Comparison of ENCODE assay signal across 18 cellular contexts in genomic region chr6:17817763-17818162, GRCh38.
"Had no signal": no experiment of that assay in that cellular context is flagged by ENCODE, and none has a peak within 500 bp of the region (broad histone marks: within the 10 kb centered on the region; RNA-seq: fewer than 3 reads in every experiment).

No MANE protein-coding gene starts in this region.

- ATAC-seq: activated CD8-positive, alpha-beta memory T cell treated with anti-CD3 and anti-CD28 coated beads, Interleukin-2, amount 10 ng/mL, durations not matched to agents 7 days and 5 days; left lung had no signal

- H3K27me3 Mint-ChIP-seq: activated B cell treated with CpG ODN at 0.5 μM for 24 hours; activated naive CD8-positive, alpha-beta T cell; stimulated activated naive CD8-positive, alpha-beta T cell treated with anti-CD3 and anti-CD28 coated beads, Interleukin-15, Interleukin-2, amounts not matched to agents 100 ng/mL and 50 ng/mL, for 24 hours had no signal

- H3K4me3 Mint-ChIP-seq: activated B cell treated with CpG ODN at 0.5 μM for 24 hours; activated CD4-positive, alpha-beta memory T cell treated with anti-CD3 and anti-CD28 coated beads, Interleukin-2, amount 10 ng/mL, durations not matched to agents 7 days and 5 days; activated CD8-positive, alpha-beta memory T cell treated with anti-CD3 and anti-CD28 coated beads, Interleukin-2, amount 10 ng/mL, durations not matched to agents 7 days and 5 days; activated naive CD8-positive, alpha-beta T cell; neural progenitor cell; stimulated activated naive CD8-positive, alpha-beta T cell treated with anti-CD3 and anti-CD28 coated beads, Interleukin-15, Interleukin-2, amounts not matched to agents 100 ng/mL and 50 ng/mL, for 24 hours had no signal

- FAIRE-seq: keratinocyte had no signal

- H3K27ac Mint-ChIP-seq: activated B cell treated with CpG ODN at 0.5 μM for 24 hours; activated CD4-positive, alpha-beta memory T cell treated with anti-CD3 and anti-CD28 coated beads, Interleukin-2, amount 10 ng/mL, durations not matched to agents 7 days and 5 days; activated CD8-positive, alpha-beta memory T cell treated with anti-CD3 and anti-CD28 coated beads, Interleukin-2, amount 10 ng/mL, durations not matched to agents 7 days and 5 days; activated naive CD8-positive, alpha-beta T cell; neural progenitor cell; stimulated activated naive CD8-positive, alpha-beta T cell treated with anti-CD3 and anti-CD28 coated beads, Interleukin-15, Interleukin-2, amounts not matched to agents 100 ng/mL and 50 ng/mL, for 24 hours had no signal

- H3K9me3 Mint-ChIP-seq: activated B cell treated with CpG ODN at 0.5 μM for 24 hours; activated CD4-positive, alpha-beta memory T cell treated with anti-CD3 and anti-CD28 coated beads, Interleukin-2, amount 10 ng/mL, durations not matched to agents 7 days and 5 days; neural progenitor cell; stimulated activated naive CD8-positive, alpha-beta T cell treated with anti-CD3 and anti-CD28 coated beads, Interleukin-15, Interleukin-2, amounts not matched to agents 100 ng/mL and 50 ng/mL, for 24 hours had no signal

- DNase-seq: activated B cell treated with CpG ODN at 0.5 μM for 24 hours; activated CD4-positive, alpha-beta memory T cell treated with anti-CD3 and anti-CD28 coated beads, Interleukin-2, amount 10 ng/mL, durations not matched to agents 7 days and 5 days; activated CD4-positive, alpha-beta T cell treated with anti-CD3 and anti-CD28 coated beads for 48 hours; activated CD8-positive, alpha-beta memory T cell treated with anti-CD3 and anti-CD28 coated beads, Interleukin-2, amount 10 ng/mL, durations not matched to agents 7 days and 5 days; amniotic stem cell; dorsolateral prefrontal cortex; erythroblast; foreskin melanocyte; left lung; ovary; stimulated activated CD4-positive, alpha-beta T cell treated with anti-CD3 and anti-CD28 coated beads, Interleukin-15, amount 100 ng/mL, for 24 hours; stimulated activated CD4-positive, alpha-beta T cell treated with anti-CD3 and anti-CD28 coated beads, Interleukin-2, amount 100 ng/mL, for 48 hours; T-helper 9 cell; uterus had no signal

- H3K4me1 Mint-ChIP-seq: activated B cell treated with CpG ODN at 0.5 μM for 24 hours; activated CD4-positive, alpha-beta memory T cell treated with anti-CD3 and anti-CD28 coated beads, Interleukin-2, amount 10 ng/mL, durations not matched to agents 7 days and 5 days; activated CD8-positive, alpha-beta memory T cell treated with anti-CD3 and anti-CD28 coated beads, Interleukin-2, amount 10 ng/mL, durations not matched to agents 7 days and 5 days; neural progenitor cell had no signal

- H3K36me3 Mint-ChIP-seq: activated CD8-positive, alpha-beta memory T cell treated with anti-CD3 and anti-CD28 coated beads, Interleukin-2, amount 10 ng/mL, durations not matched to agents 7 days and 5 days; activated naive CD8-positive, alpha-beta T cell had no signal
